ENCODE assay signal across 10 cellular contexts in genomic region chr16:2024026-2024425, GRCh38. TPM values are rescaled to one million over a fixed set of nuclear protein-coding genes. Genes with fewer than 3 reads are reported as not detected.
A peak's percentile ranks its signal among the peaks of the same experiment; 100 is the strongest.
DNase-seq lines count a peak whose midpoint lies in the region; ATAC-seq and TF ChIP-seq lines count a peak whose summit lies in the region.
"Had no signal": no experiment of that assay in that cellular context is flagged by ENCODE, and none has a peak within 500 bp of the region (broad histone marks: within the 10 kb centered on the region; RNA-seq: fewer than 3 reads in every experiment).

No MANE protein-coding gene starts in this region.

- H3K79me2 ChIP-seq in OCI-LY3 (ENCODE audit: low read length) = no peaks in the 10 kb centered on the region

- peaks cover 29% of the 10 kb centered on the region for H3K4me1 ChIP-seq in CD4-positive, alpha-beta memory T cell (ENCODE audit: insufficient read depth, low read length)
- peaks cover 10% of the 10 kb centered on the region; the same call in 1 of the 2 replicates for H3K4me1 ChIP-seq in OCI-LY3 (ENCODE audit: low read length)
- peaks cover 4% of the 10 kb centered on the region for H3K4me1 ChIP-seq in iPS-15b (ENCODE audit: control insufficient read depth, insufficient read depth, low read length)
- H3K4me1 ChIP-seq in rectal smooth muscle tissue (ENCODE audit: control insufficient read depth, insufficient read depth, low read length) = peaks cover 10% of the 10 kb centered on the region

- POLR2A ChIA-PET in CD4-positive, alpha-beta memory T cell (lab: Charles Lee; ENCODE audit: partially characterized antibody) = interaction anchor here (0.9 to 4.2 kb wide), 5 partner anchors 59 to 228 kb away, joined by 3 to 51 read pairs (median 5); partner anchors contain the start of genes ECI1, RPS2 and TRAF7

- H3K36me3 ChIP-seq in CD4-positive, alpha-beta memory T cell (ENCODE audit: insufficient read depth, low read length) = no peaks in the 10 kb centered on the region
- no peaks in the 10 kb centered on the region for H3K36me3 ChIP-seq in OCI-LY3 (replicated peaks; ENCODE audit: low read depth, low read length)
- no peaks in the 10 kb centered on the region for H3K36me3 ChIP-seq in iPS-15b (ENCODE audit: control insufficient read depth, insufficient read depth, low read length)
- no peaks in the 10 kb centered on the region for H3K36me3 ChIP-seq in rectal smooth muscle tissue (ENCODE audit: control insufficient read depth, insufficient read depth, low read length)

- no peak overlapping the region for H3K9ac ChIP-seq in OCI-LY3 (ENCODE audit: low read length)
- H3K9ac ChIP-seq in iPS-15b (ENCODE audit: low read depth, low read length) = no peak overlapping the region
- no peak overlapping the region for H3K9ac ChIP-seq in rectal smooth muscle tissue (ENCODE audit: low read length)

- H3K27ac Mint-ChIP-seq in CD4-positive, alpha-beta memory T cell = peak overlapping the region in 6 of 7 donors; percentile 40 to 92 (median 58)

- H3K27ac ChIP-seq in CD4-positive, alpha-beta memory T cell (ENCODE audit: low read depth, low read length) = no peak overlapping the region
- H3K27ac ChIP-seq in OCI-LY3 (ENCODE audit: low read length) = no peak overlapping the region
- H3K27ac ChIP-seq in rectal smooth muscle tissue (ENCODE audit: low read depth, low read length) = peak overlapping the region; percentile 38

- DNase-seq in CD4-positive, alpha-beta memory T cell = no peak
- no peak for DNase-seq in NCI-H524 (lab: John Stamatoyannopoulos, UW)
- no peak for DNase-seq in foreskin melanocyte
- no peak for DNase-seq in GM03348 (ENCODE audit: low spot score)
- DNase-seq: activated effector memory CD4-positive, alpha-beta T cell treated with anti-CD3 and anti-CD28 coated beads, Interleukin-2, amount 50 U/mL, for 16 hours; NCI-H2171 treated with DMSO at 0.1 percent for 48 hours had no signal

- H3K27me3 ChIP-seq in CD4-positive, alpha-beta memory T cell (ENCODE audit: insufficient read depth, low read length) = peaks cover 12% of the 10 kb centered on the region
- H3K27me3 ChIP-seq in OCI-LY3 (ENCODE audit: low read depth, low read length) (peaks cover 28% of the 10 kb centered on the region), iPS-15b (ENCODE audit: control insufficient read depth, insufficient read depth, low read length) (peaks cover 40% of the 10 kb centered on the region), rectal smooth muscle tissue (ENCODE audit: control insufficient read depth, insufficient read depth, low read length) (peaks cover 20% of the 10 kb centered on the region)

- H3K4me1 Mint-ChIP-seq in CD4-positive, alpha-beta memory T cell = peaks cover 9 to 26% (median 17%) of the 10 kb centered on the region in 4 donors

- no peaks in the 10 kb centered on the region for H4K20me1 ChIP-seq in OCI-LY3 (ENCODE audit: insufficient read depth, low read length)

- no peak for ATAC-seq in HG03354 (IDR thresholded peaks at IDR 0.05; ENCODE audit: poor library complexity, severe bottlenecking, unreplicated experiment)

- TF ChIP-seq CTCF in OCI-LY3 (IDR thresholded peaks at IDR 0.05; ENCODE audit: low read depth, low read length) = no peak

- no peaks in the 10 kb centered on the region for H3K36me3 Mint-ChIP-seq in CD4-positive, alpha-beta memory T cell

- CTCF ChIA-PET in CD4-positive, alpha-beta memory T cell (lab: Charles Lee; ENCODE audit: partially characterized antibody) = interaction anchor here (1.1 to 2.7 kb wide), 2 partner anchors 116 to 120 kb away, joined by 3 to 21 read pairs; no protein-coding TSS in a partner anchor

- no peaks in the 10 kb centered on the region for H3K9me3 ChIP-seq in CD4-positive, alpha-beta memory T cell (ENCODE audit: control insufficient read depth in 1 of 2, low read length in 2 of 2)
- H3K9me3 ChIP-seq in OCI-LY3 (ENCODE audit: insufficient read depth, low read length) (no peaks in the 10 kb centered on the region), iPS-15b (ENCODE audit: control insufficient read depth, insufficient read depth, low read length) (no peaks in the 10 kb centered on the region)

- H3K4me3 Mint-ChIP-seq in CD4-positive, alpha-beta memory T cell = peak overlapping the region in 6 of 8 donors; percentile 36 to 75 (median 55)

- intact Hi-C loops in CD4-positive, alpha-beta memory T cell (cut with micrococcal nuclease) = no loop called here

- no peak overlapping the region for H2AFZ ChIP-seq in OCI-LY3 (ENCODE audit: low read depth, low read length)

- peaks cover 11 to 12% of the 10 kb centered on the region in 2 donors for H3K27me3 Mint-ChIP-seq in CD4-positive, alpha-beta memory T cell

- no peaks in the 10 kb centered on the region for H3K9me3 Mint-ChIP-seq in CD4-positive, alpha-beta memory T cell

- peak overlapping the region; percentile 93; the same call in 1 of the 2 replicates for H3K4me2 ChIP-seq in OCI-LY3 (ENCODE audit: low read length)

- no peak overlapping the region for H3K4me3 ChIP-seq in CD4-positive, alpha-beta memory T cell (ENCODE audit: low read length in 2 of 2)
- H3K4me3 ChIP-seq in OCI-LY3 (ENCODE audit: low read length) = no peak overlapping the region
- H3K4me3 ChIP-seq in iPS-15b (ENCODE audit: low read depth, low read length) = peak overlapping the region; percentile 69
- H3K4me3 ChIP-seq in rectal smooth muscle tissue (ENCODE audit: low read length) = no peak overlapping the region

RNA-seq across cellular contexts. Expression of gene NHERF2, which starts 2.7 kb away (rescaled TPM):
- total RNA-seq in CD4-positive, alpha-beta memory T cell = 1 to 10 TPM; 1.7 to 2.1 TPM
- under 1 TPM; 0.16 to 0.40 TPM for polyA plus RNA-seq in CD4-positive, alpha-beta memory T cell

RNA-seq across cellular contexts. Expression of gene NPW, which starts 4.4 kb away (rescaled TPM):
- not detected for total RNA-seq in CD4-positive, alpha-beta memory T cell
- not detected for polyA plus RNA-seq in CD4-positive, alpha-beta memory T cell

RNA-seq across cellular contexts. Expression of gene ZNF598, which starts 14.4 kb away (rescaled TPM):
- total RNA-seq in CD4-positive, alpha-beta memory T cell = 10 to 100 TPM; 48.5 to 49.8 TPM
- polyA plus RNA-seq in CD4-positive, alpha-beta memory T cell = 10 to 100 TPM in 1 of 2 donors, 1 to 10 TPM in 1; 3.1 to 10.0 TPM

RNA-seq across cellular contexts. Expression of gene NTHL1, which starts 23.6 kb away (rescaled TPM):
- 10 to 100 TPM in 1 of 2 experiments, 1 to 10 TPM in 1; 9.3 to 12.0 TPM for total RNA-seq in CD4-positive, alpha-beta memory T cell
- 10 to 100 TPM; 13.5 to 20.1 TPM for polyA plus RNA-seq in CD4-positive, alpha-beta memory T cell

RNA-seq across cellular contexts. Expression of gene TSC2, which starts 23.8 kb away (rescaled TPM):
- 100 to 1,000 TPM; 157 to 177 TPM for total RNA-seq in CD4-positive, alpha-beta memory T cell
- 10 to 100 TPM; 20.7 to 50.8 TPM for polyA plus RNA-seq in CD4-positive, alpha-beta memory T cell
